Comparison of ENCODE assay signal across 11 cellular contexts in the genomic region with DNA sequence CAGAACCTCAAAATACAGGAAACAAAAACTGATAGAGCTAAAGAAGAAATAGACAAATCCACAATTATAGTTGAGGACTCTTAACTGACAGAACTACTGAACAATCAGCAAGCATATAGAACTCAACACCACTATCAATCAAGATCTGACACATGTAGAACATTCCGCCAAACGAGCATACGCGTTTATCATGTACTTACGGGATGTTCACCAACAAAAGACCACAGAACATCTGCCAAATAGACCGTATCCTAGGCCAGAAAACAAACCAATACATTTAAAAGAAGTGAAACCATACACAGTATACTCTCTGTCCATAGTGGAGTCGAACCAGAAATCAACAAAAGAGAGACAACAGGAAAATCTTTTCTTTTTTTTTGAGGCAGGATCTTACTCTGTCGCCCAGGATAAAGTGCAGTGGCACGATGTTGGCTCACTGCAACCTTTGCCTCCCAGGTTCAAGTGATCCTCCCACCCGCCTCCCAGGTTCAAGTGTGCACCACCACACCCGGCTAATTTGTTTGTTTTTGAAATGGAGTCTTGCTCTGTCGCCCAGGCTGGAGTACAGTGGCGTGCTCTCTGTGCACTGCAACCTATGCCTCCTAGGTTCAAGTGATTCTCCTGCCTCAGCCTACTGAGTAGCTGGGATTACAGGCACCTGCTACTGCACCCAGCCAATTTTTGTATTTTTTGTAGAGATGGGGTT. TPM values are rescaled to one million over a fixed set of nuclear protein-coding genes. Genes with fewer than 3 reads are reported as not detected.
DNase-seq lines count a peak whose midpoint lies in the region; TF ChIP-seq lines count a peak whose summit lies in the region.
"Had no signal": no experiment of that assay in that cellular context is flagged by ENCODE, and none has a peak within 500 bp of the region (broad histone marks: within the 10 kb centered on the region; RNA-seq: fewer than 3 reads in every experiment).

No MANE protein-coding gene starts in this region.

- intact Hi-C loops in OCI-LY7 (cut with micrococcal nuclease; ENCODE audit: unreplicated experiment), result no loop called here

- no peak overlapping the region for H3K4me3 Mint-ChIP-seq in HFFc6
- H3K4me3 Mint-ChIP-seq: activated T-cell treated with anti-CD3 and anti-CD28 coated beads, Interleukin-2, amount 50 U/mL, for 24 hours had no signal

- peaks cover 3% of the 10 kb centered on the region; the same call in 1 of the 2 replicates for H4K20me1 ChIP-seq in OCI-LY7 (ENCODE audit: insufficient read depth, low read length)

- no peak overlapping the region for H3K23ac ChIP-seq in trophoblast cell (ENCODE audit: low read length)

- TF ChIP-seq CTCF in HFFc6 (IDR thresholded peaks at IDR 0.05) (no peak), OCI-LY7 (conservative IDR thresholded peaks at IDR 0.05; ENCODE audit: low read length) (no peak)

- no peak overlapping the region for H2BK120ac ChIP-seq in trophoblast cell (ENCODE audit: insufficient read depth, low read length, poor library complexity)

- H3K36me3 Mint-ChIP-seq in HFFc6 (ENCODE audit: low read depth), result peaks cover 61% of the 10 kb centered on the region

- peaks cover 47% of the 10 kb centered on the region for H3K36me3 ChIP-seq in OCI-LY7 (ENCODE audit: insufficient read depth, low read length)
- peaks cover 19 to 32% of the 10 kb centered on the region in 2 experiments for H3K36me3 ChIP-seq in trophoblast cell (ENCODE audit: control insufficient read depth in 1 of 2, insufficient read depth in 2 of 2, low read length in 2 of 2)

- no peak overlapping the region for H2BK5ac ChIP-seq in trophoblast cell (ENCODE audit: low read depth, low read length, poor library complexity)

- no peaks in the 10 kb centered on the region; the same call in 1 of the 2 replicates for H3K27me3 Mint-ChIP-seq in HFFc6 (ENCODE audit: insufficient read depth)
- H3K27me3 Mint-ChIP-seq: activated T-cell treated with anti-CD3 and anti-CD28 coated beads, Interleukin-2, amount 50 U/mL, for 24 hours had no signal

- TSS peak; percentile 26 for BruUV-seq in OCI-LY7 (replicated peaks; lab: Mats Ljungman, UMichigan)

- H3K18ac ChIP-seq in trophoblast cell (ENCODE audit: low read length), result no peak overlapping the region

- H3K27ac Mint-ChIP-seq in HFFc6, result peak overlapping the region; percentile 12; the same call in 1 of the 2 replicates
- H3K27ac Mint-ChIP-seq: activated T-cell treated with anti-CD3 and anti-CD28 coated beads, Interleukin-2, amount 50 U/mL, for 24 hours had no signal

- peaks cover 24% of the 10 kb centered on the region for H3K79me1 ChIP-seq in trophoblast cell (ENCODE audit: low read length)

- H3K9me3 ChIP-seq in OCI-LY7 (ENCODE audit: low read length) (no peaks in the 10 kb centered on the region), trophoblast cell (ENCODE audit: insufficient read depth, low read depth, low read length) (no peaks in the 10 kb centered on the region)

- H3K9me2 ChIP-seq in OCI-LY7 (ENCODE audit: insufficient read depth, low read length), result no peaks in the 10 kb centered on the region

- H4K91ac ChIP-seq in trophoblast cell (ENCODE audit: low read depth, low read length), result no peak overlapping the region

- no peak overlapping the region for H4K12ac ChIP-seq in trophoblast cell (ENCODE audit: low read depth, low read length)

- WGBS in trophoblast cell (ENCODE audit: extremely low coverage, insufficient coverage, insufficient read length), result no CpG with 5 or more reads among the region's 13 CpGs

- peaks cover 62% of the 10 kb centered on the region for H3K4me1 ChIP-seq in OCI-LY7 (ENCODE audit: insufficient read depth, low read length, poor library complexity, severe bottlenecking)
- peaks cover 15 to 22% of the 10 kb centered on the region in 2 experiments for H3K4me1 ChIP-seq in trophoblast cell (ENCODE audit: control insufficient read depth in 1 of 2, insufficient read depth in 2 of 2, low read length in 2 of 2)

- no peak overlapping the region for H3K9ac ChIP-seq in trophoblast cell (ENCODE audit: low read length)

- H3K27me3 ChIP-seq in trophoblast cell (ENCODE audit: insufficient read depth, low read length), result no peaks in the 10 kb centered on the region

- no peak overlapping the region for H2BK12ac ChIP-seq in trophoblast cell (ENCODE audit: low read length)

- H3K9me3 Mint-ChIP-seq in HFFc6, result no peaks in the 10 kb centered on the region
- H3K9me3 Mint-ChIP-seq: activated T-cell treated with anti-CD3 and anti-CD28 coated beads, Interleukin-2, amount 50 U/mL, for 24 hours had no signal

- H3K4me1 Mint-ChIP-seq in HFFc6 (ENCODE audit: low read depth), result peaks cover 70% of the 10 kb centered on the region

- H3K79me2 ChIP-seq in OCI-LY7 (ENCODE audit: insufficient read depth, low read depth, low read length) (peaks cover 58% of the 10 kb centered on the region), trophoblast cell (ENCODE audit: control insufficient read depth, insufficient read depth, low read length, poor library complexity) (peaks cover 41% of the 10 kb centered on the region)

- H2AFZ ChIP-seq in OCI-LY7 (ENCODE audit: low read length) (no peak overlapping the region; the same call in 1 of the 2 replicates), trophoblast cell (ENCODE audit: insufficient read depth, low read length, poor library complexity) (no peak overlapping the region)

- H4K8ac ChIP-seq in trophoblast cell (ENCODE audit: low read depth, low read length), result no peak overlapping the region

- H3K4me3 ChIP-seq in OCI-LY7 (ENCODE audit: low read depth, low read length, poor library complexity, severe bottlenecking), result peak overlapping the region; percentile 51
- no peak overlapping the region for H3K4me3 ChIP-seq in trophoblast cell (ENCODE audit: low read depth, low read length)

- no peak overlapping the region for H2AK5ac ChIP-seq in trophoblast cell (ENCODE audit: low read length)

- POLR2A ChIA-PET in OCI-LY7 (lab: Charles Lee), result interaction anchor here (0.7 to 1.3 kb wide), 4 partner anchors 13 to 75 kb away, joined by 3 to 5 read pairs (median 4); no protein-coding TSS in a partner anchor

- H3K4ac ChIP-seq in trophoblast cell (ENCODE audit: low read depth, low read length), result peak overlapping the region; percentile 87

- peak; percentile 19 for DNase-seq in NCI-H748 (lab: John Stamatoyannopoulos, UW; ENCODE audit: unreplicated experiment)
- DNase-seq in NCI-H748 treated with DMSO at 0.1 percent for 48 hours (lab: John Stamatoyannopoulos, UW), result no peak
- no peak for DNase-seq in HFFc6
- peak; percentile 92 for DNase-seq in OCI-LY7 (ENCODE audit: low spot score)
- DNase-seq in trophoblast cell, result no peak
- DNase-seq in putamen (ENCODE audit: low spot score), result no peak
- no peak for DNase-seq in stimulated activated CD4-positive, alpha-beta T cell treated with anti-CD3 and anti-CD28 coated beads, Interleukin-1b, Interleukin-23, amount 100 ng/mL, for 48 hours
- no peak for DNase-seq in inferior parietal cortex (ENCODE audit: extremely low spot score)
- DNase-seq: activated T-cell treated with anti-CD3 and anti-CD28 coated beads, Interleukin-2, amount 50 U/mL, for 24 hours; NCI-H187 treated with DMSO at 0.1 percent for 48 hours; stimulated activated CD4-positive, alpha-beta T cell treated with anti-CD3 and anti-CD28 coated beads, Interleukin-4, amount 100 ng/mL, for 4 hours had no signal

- H3K14ac ChIP-seq in trophoblast cell (ENCODE audit: low read length), result no peak overlapping the region

- H3K27ac ChIP-seq in OCI-LY7 (ENCODE audit: low read depth, low read length, poor library complexity, severe bottlenecking) (peak overlapping the region; percentile 89), trophoblast cell (ENCODE audit: low read depth, low read length) (no peak overlapping the region)

- H3K4me2 ChIP-seq in OCI-LY7 (ENCODE audit: low read length) (peak overlapping the region; percentile 66), trophoblast cell (ENCODE audit: low read length) (no peak overlapping the region)

- CTCF ChIA-PET in OCI-LY7 (lab: Charles Lee; ENCODE audit: unreplicated experiment), result no interaction called here

RNA-seq across cellular contexts. Expression of gene GNA12, which starts 5.1 kb away (rescaled TPM):
- total RNA-seq in HFFc6 (2021; fragmentation: NEBNext Ultra II Directional; extraction: Animal tissue kit (Norgen Biotek cat#: 25700)), result 10 to 100 TPM; 52.9 to 61.9 (median 57.6) TPM
- 6.5 and 10.3 TPM in 2 replicates for total RNA-seq in OCI-LY7 (2014; rRNA removed; shearing (Covaris generic))
- 35.9 and 36.1 TPM in 2 replicates for total RNA-seq in OCI-LY7 (2022)
- 166 and 173 TPM in 2 replicates for polyA plus RNA-seq in trophoblast cell (2013)

Comparison
In these comparisons a context has a peak if more than half of its experiments do, and no peak if none do; other contexts are left out.
1. DNase-seq: peak in NCI-H748 (single experiment) and OCI-LY7 (single experiment); none in NCI-H748 treated with DMSO at 0.1 percent for 48 hours (single experiment), HFFc6 (single experiment), trophoblast cell (0 of 2), putamen (single experiment), stimulated activated CD4-positive, alpha-beta T cell treated with anti-CD3 and anti-CD28 coated beads, Interleukin-1b, Interleukin-23, amount 100 ng/mL, for 48 hours (single experiment) and inferior parietal cortex (single experiment).